ENCODE assay signal across 7 cellular contexts in genomic region chr3:112990672-112991602, GRCh38. TPM values are rescaled to one million over a fixed set of nuclear protein-coding genes. Genes with fewer than 3 reads are reported as not detected.
DNase-seq lines count a peak whose midpoint lies in the region; ATAC-seq and TF ChIP-seq lines count a peak whose summit lies in the region.

TSS of gene GTPBP8 (plus strand) at chr3:112990984. CDS start at chr3:112991000, 16 bp downstream.

- peaks cover 14% of the 10 kb centered on the region for H3K4me1 ChIP-seq in hepatocyte (ENCODE audit: insufficient read depth)

- WGBS in hepatocyte (ENCODE audit: low lambda C conversion rate, missing lambda C conversion rate) = 1% methylated on average over 67 of the region's 70 CpGs

- peaks cover 31% of the 10 kb centered on the region for H3K79me2 ChIP-seq in hepatocyte

- peak; percentile 92 for ATAC-seq in GM18505 (IDR thresholded peaks at IDR 0.05; ENCODE audit: unreplicated experiment)
- ATAC-seq in HG02973 (IDR thresholded peaks at IDR 0.05; ENCODE audit: unreplicated experiment) = peak; percentile 94

- H3K4me3 ChIP-seq in astrocyte of the cerebellum (ENCODE audit: low read depth, low read length) = peak within 1 kb of the TSS; percentile 83
- H3K4me3 ChIP-seq in hepatocyte = peak within 1 kb of the TSS; percentile 82

- no peaks in the 10 kb centered on the region for H3K9me3 ChIP-seq in hepatocyte (ENCODE audit: low read depth)

- peak within 1 kb of the TSS; percentile 82 for H2AFZ ChIP-seq in hepatocyte

- in situ Hi-C loops in astrocyte of the cerebellum (cut with HindIII; ENCODE audit: low sequenced_read_pairs) = loop anchor here (25.0 kb wide), 1 partner anchor 354 kb away; the partner anchor contains the start of gene CCDC80

- peak within 1 kb of the TSS; percentile 98 for H3K27ac ChIP-seq in hepatocyte

- H3K27me3 ChIP-seq in hepatocyte = no peaks in the 10 kb centered on the region

- H3K4me2 ChIP-seq in hepatocyte = peak within 1 kb of the TSS; percentile 70

- H4K20me1 ChIP-seq in hepatocyte (ENCODE audit: insufficient read depth, poor library complexity, severe bottlenecking) = no peaks in the 10 kb centered on the region

- TF ChIP-seq CTCF in astrocyte of the cerebellum (IDR thresholded peaks at IDR 0.05; ENCODE audit: low read depth, low read length, missing control alignments) (no peak), hepatocyte (IDR thresholded peaks at IDR 0.05; ENCODE audit: poor library complexity) (no peak)

- TF ChIP-seq POLR2A in GM18505 (IDR thresholded peaks at IDR 0.05; ENCODE audit: borderline replicate concordance, extremely low read depth, insufficient read depth, insufficient read length) = peak; percentile 97

- H3K9me2 ChIP-seq in hepatocyte (replicated peaks; ENCODE audit: insufficient read depth) = no peaks in the 10 kb centered on the region

- DNase-seq in NCI-H2029 (lab: John Stamatoyannopoulos, UW) = peak; percentile 85
- DNase-seq in T-helper 22 cell (ENCODE audit: low read depth) = peak; percentile 71
- DNase-seq in astrocyte of the cerebellum (ENCODE audit: low read depth) = peak; percentile 73
- peak; percentile 95 for DNase-seq in hepatocyte (ENCODE audit: low spot score)
- peak; percentile 84 for DNase-seq in renal cortical epithelial cell (ENCODE audit: low read depth)

- no peaks in the 10 kb centered on the region for H3K36me3 ChIP-seq in hepatocyte (replicated peaks; ENCODE audit: insufficient read depth, low read depth)

RNA-seq across cellular contexts. Expression of gene GTPBP8, which starts in this region (rescaled TPM):
- total RNA-seq in hepatocyte (19.1 and 21.5 TPM in 2 replicates), renal cortical epithelial cell (33.1 and 56.4 TPM in 2 replicates)
- polyA plus RNA-seq in hepatocyte = 9.0 and 11.8 TPM in 2 replicates

Comparison
In these comparisons a context has a peak if more than half of its experiments do, and no peak if none do; other contexts are left out.
1. Peak in every context shown above with its lines: DNase-seq, ATAC-seq, H3K4me3 ChIP-seq and H3K27ac ChIP-seq.